In genomic region chrX:145213504-145213903, GRCh38 we compare ENCODE assay signal across 12 cellular contexts. TPM values are rescaled to one million over a fixed set of nuclear protein-coding genes. Genes with fewer than 3 reads are reported as not detected.
A peak's percentile ranks its signal among the peaks of the same experiment; 100 is the strongest.
DNase-seq lines count a peak whose midpoint lies in the region; ATAC-seq and TF ChIP-seq lines count a peak whose summit lies in the region.
"Had no signal": no experiment of that assay in that cellular context is flagged by ENCODE, and none has a peak within 500 bp of the region (broad histone marks: within the 10 kb centered on the region; RNA-seq: fewer than 3 reads in every experiment).

No MANE protein-coding gene starts in this region.

- no peak overlapping the region for H3K4me3 ChIP-seq in PC-9

- H3K27ac Mint-ChIP-seq in glutamatergic neuron (ENCODE audit: unreplicated experiment) = no peak overlapping the region
- H3K27ac Mint-ChIP-seq in immature natural killer cell = no peak overlapping the region

- DNase-seq in DMS 273 treated with DMSO at 0.1 percent for 48 hours (lab: John Stamatoyannopoulos, UW) (peak; percentile 15), PC-9 (no peak), glutamatergic neuron (peak; percentile 20), immature natural killer cell (no peak)
- DNase-seq: activated CD8-positive, alpha-beta memory T cell treated with anti-CD3 and anti-CD28 coated beads, Interleukin-2, amount 50 U/mL, for 48 hours; NCI-H526 treated with DMSO at 0.1 percent for 48 hours had no signal

- no peaks in the 10 kb centered on the region for H4K20me1 ChIP-seq in PC-9 (ENCODE audit: insufficient read depth)

- no peak overlapping the region for H3K27ac ChIP-seq in PC-9

- H3K9me3 ChIP-seq in PC-9 (ENCODE audit: insufficient read depth, low read depth) = no peaks in the 10 kb centered on the region

- CTCF ChIA-PET in PC-9 (lab: Charles Lee) = no interaction called here

- ATAC-seq in GM18861 (IDR thresholded peaks at IDR 0.05; ENCODE audit: unreplicated experiment) = peak; percentile 58
- ATAC-seq in GM18520 (IDR thresholded peaks at IDR 0.05; ENCODE audit: unreplicated experiment) = no peak
- ATAC-seq in GM18502 (IDR thresholded peaks at IDR 0.05; ENCODE audit: poor library complexity, unreplicated experiment) = no peak
- no peak for ATAC-seq in GM21619 (IDR thresholded peaks at IDR 0.05; ENCODE audit: unreplicated experiment)

- TF ChIP-seq CTCF in PC-9 (conservative IDR thresholded peaks at IDR 0.05) (peak; percentile 64), glutamatergic neuron (IDR thresholded peaks at IDR 0.05; ENCODE audit: partially characterized antibody, unreplicated experiment) (peak; percentile 67)

- no peak overlapping the region for H2AFZ ChIP-seq in PC-9

- H3K27me3 Mint-ChIP-seq in glutamatergic neuron (ENCODE audit: unreplicated experiment) (no peaks in the 10 kb centered on the region), immature natural killer cell (ENCODE audit: low read depth in 3 of 3) (peaks cover 0 to 1% (median 0%) of the 10 kb centered on the region in 3 donors)

- H3K9me3 Mint-ChIP-seq in glutamatergic neuron (ENCODE audit: unreplicated experiment) (no peaks in the 10 kb centered on the region), immature natural killer cell (peaks cover 0 to 2% (median 0%) of the 10 kb centered on the region in 6 donors)

- H3K36me3 ChIP-seq in PC-9 (ENCODE audit: low read depth) = no peaks in the 10 kb centered on the region

- no peaks in the 10 kb centered on the region for H3K9me2 ChIP-seq in PC-9 (ENCODE audit: insufficient read depth)

- intact Hi-C loops in PC-9 (cut with micrococcal nuclease; ENCODE audit: unreplicated experiment) = no loop called here

- POLR2A ChIA-PET in PC-9 (lab: Charles Lee; ENCODE audit: unreplicated experiment) = no interaction called here

- H3K4me3 Mint-ChIP-seq in glutamatergic neuron (ENCODE audit: unreplicated experiment) (no peak overlapping the region), immature natural killer cell (no peak overlapping the region)

- no peaks in the 10 kb centered on the region for H3K4me1 ChIP-seq in PC-9 (replicated peaks; ENCODE audit: insufficient read depth)

- no TSS peak for BruUV-seq in PC-9 (replicated peaks; lab: Mats Ljungman, UMichigan)

- no peaks in the 10 kb centered on the region for H3F3A ChIP-seq in PC-9 (ENCODE audit: insufficient read depth, low read depth)

- H3K4me2 ChIP-seq in PC-9 = no peak overlapping the region

- H3K36me3 Mint-ChIP-seq in glutamatergic neuron (ENCODE audit: unreplicated experiment) = no peaks in the 10 kb centered on the region
- H3K36me3 Mint-ChIP-seq in immature natural killer cell = no peaks in the 10 kb centered on the region

- no peaks in the 10 kb centered on the region for H3K79me2 ChIP-seq in PC-9 (ENCODE audit: low read depth)

- H3K27me3 ChIP-seq in PC-9 (ENCODE audit: insufficient read depth, low read depth) = no peaks in the 10 kb centered on the region

- no peaks in the 10 kb centered on the region for H3K4me1 Mint-ChIP-seq in glutamatergic neuron (ENCODE audit: low read depth, unreplicated experiment)
- H3K4me1 Mint-ChIP-seq in immature natural killer cell = no peaks in the 10 kb centered on the region

RNA-seq across cellular contexts. Expression of gene SPANXN1, which starts 33.8 kb away (rescaled TPM):
- total RNA-seq in PC-9 (2021) = not detected in 2 replicates
- not detected for total RNA-seq in glutamatergic neuron (ENCODE audit: unreplicated experiment)
- not detected for polyA plus RNA-seq in immature natural killer cell
- total RNA-seq: lower leg skin had no signal
- polyA plus RNA-seq: thymus had no signal

Comparison
In these comparisons a context has a peak if more than half of its experiments do, and no peak if none do; other contexts are left out.
1. DNase-seq: peak in DMS 273 treated with DMSO at 0.1 percent for 48 hours (single experiment) and glutamatergic neuron (single experiment); none in PC-9 (0 of 2) and immature natural killer cell (0 of 3).